ENCODE assay signal across 14 cellular contexts in the genomic region with DNA sequence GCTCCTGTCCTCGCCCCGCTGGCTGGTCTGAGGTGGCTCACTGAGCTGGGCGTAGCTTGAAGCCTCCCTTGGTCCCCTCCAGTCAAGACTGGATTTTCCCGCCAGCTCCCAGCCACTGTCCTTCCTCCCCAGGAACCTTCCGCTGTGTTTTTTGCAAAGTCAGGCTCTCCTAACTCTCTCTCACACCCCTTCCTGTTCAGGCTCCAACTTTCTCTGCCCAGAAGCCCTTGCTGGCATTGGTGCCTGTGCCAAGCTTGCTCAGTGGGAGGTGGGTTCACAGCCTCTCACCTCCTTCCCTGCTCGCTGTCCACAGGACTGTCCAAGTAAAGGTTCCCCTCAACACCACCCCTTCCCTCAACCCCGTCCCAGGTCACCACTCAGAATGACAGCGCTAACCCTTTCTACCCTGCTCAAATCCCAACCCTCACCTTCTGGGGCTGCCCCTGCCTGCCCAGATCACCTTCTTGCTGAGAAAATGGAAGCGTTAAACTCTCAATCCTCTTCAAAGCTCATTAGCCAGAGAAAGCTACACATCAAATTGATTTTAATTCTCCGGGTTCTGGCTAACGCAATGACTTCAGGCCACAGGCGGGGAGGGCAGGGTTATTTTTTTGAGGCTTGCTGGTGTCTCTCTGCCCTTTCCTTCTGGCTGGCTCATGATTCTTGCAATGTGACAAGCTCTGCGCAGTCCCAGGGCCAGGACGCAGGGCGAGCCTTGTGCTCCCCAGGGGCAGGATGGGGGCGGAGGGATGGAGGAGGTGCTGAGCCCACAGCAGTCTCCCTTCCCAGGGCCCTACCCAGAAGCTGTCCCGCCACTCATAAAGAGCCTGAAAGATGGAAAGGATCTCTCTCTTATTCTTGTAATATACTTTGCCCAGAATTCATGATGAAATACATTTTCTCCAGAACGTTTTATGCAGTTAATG.
A peak's percentile ranks its signal among the peaks of the same experiment; 100 is the strongest.
DNase-seq lines count a peak whose midpoint lies in the region; ATAC-seq and TF ChIP-seq lines count a peak whose summit lies in the region.
"Had no signal": no experiment of that assay in that cellular context is flagged by ENCODE, and none has a peak within 500 bp of the region (broad histone marks: within the 10 kb centered on the region; RNA-seq: fewer than 3 reads in every experiment).

No MANE protein-coding gene starts in this region.

- H3K9ac ChIP-seq in mammary epithelial cell (ENCODE audit: insufficient read depth, low read length) = no peak overlapping the region
- peak overlapping the region; percentile 17 to 78 (median 57) for H3K9ac ChIP-seq in skeletal muscle tissue (ENCODE audit: low read depth in 1 of 3, low read length in 3 of 3)

- dilution Hi-C loops in mammary epithelial cell (cut with HindIII; ENCODE audit: low sequenced_read_pairs) = no loop called here

- ATAC-seq in HG03521 (IDR thresholded peaks at IDR 0.05; ENCODE audit: unreplicated experiment) = no peak

- CTCF ChIA-PET in mammary epithelial cell (lab: Charles Lee; ENCODE audit: low non-redundant PET) = no interaction called here

- DNase-seq in GM03348 (ENCODE audit: low spot score) (peak; percentile 47), mammary epithelial cell (no peak), pons (ENCODE audit: low spot score) (no peak), germinal center (ENCODE audit: low spot score) (no peak), NCI-H748 treated with DMSO at 0.1 percent for 48 hours (lab: John Stamatoyannopoulos, UW) (no peak)
- DNase-seq: AML-193; cortex of kidney; NCI-H1092 treated with DMSO at 0.1 percent for 48 hours; NCI-H524 treated with DMSO at 0.1 percent for 48 hours; stimulated activated CD4-positive, alpha-beta T cell treated with anti-CD3 and anti-CD28 coated beads, Interleukin-15, amount 100 ng/mL, for 24 hours had no signal

- intact Hi-C loops in mammary epithelial cell (cut with micrococcal nuclease) = no loop called here

- H3K4me1 ChIP-seq in mammary epithelial cell (ENCODE audit: insufficient read depth, low read length) (peaks cover 24% of the 10 kb centered on the region), skeletal muscle tissue (ENCODE audit: control insufficient read depth in 3 of 3, insufficient read depth in 3 of 3, low read length in 3 of 3) (peaks cover 31 to 39% (median 35%) of the 10 kb centered on the region in 3 donors)

- H3K36me3 ChIP-seq in mammary epithelial cell (ENCODE audit: insufficient read depth, low read length) (no peaks in the 10 kb centered on the region), skeletal muscle tissue (ENCODE audit: control insufficient read depth in 3 of 3, insufficient read depth in 3 of 3, low read length in 3 of 3) (no peaks in the 10 kb centered on the region)

- no peaks in the 10 kb centered on the region for H3K27me3 ChIP-seq in mammary epithelial cell (ENCODE audit: insufficient read depth, low read length)
- no peaks in the 10 kb centered on the region for H3K27me3 ChIP-seq in layer of hippocampus (ENCODE audit: control insufficient read depth, insufficient read depth, low read length)
- H3K27me3 ChIP-seq in skeletal muscle tissue (ENCODE audit: control insufficient read depth in 3 of 3, insufficient read depth in 3 of 3, low read length in 3 of 3) = no peaks in the 10 kb centered on the region

- TF ChIP-seq CTCF in mammary epithelial cell (conservative IDR thresholded peaks at IDR 0.05 in 1 of 2, IDR thresholded peaks at IDR 0.05 in 1 of 2; ENCODE audit: extremely low read depth in 1 of 2, insufficient read depth in 1 of 2, low read depth in 1 of 2, low read length in 2 of 2) = no peak

- H2AFZ ChIP-seq in mammary epithelial cell (ENCODE audit: low read depth, low read length) = peak overlapping the region; percentile 74

- no peaks in the 10 kb centered on the region for H3K79me2 ChIP-seq in mammary epithelial cell (ENCODE audit: insufficient read depth, low read length)

- H3K4me3 ChIP-seq in mammary epithelial cell (replicated peaks in 1 of 3; ENCODE audit: insufficient read depth in 1 of 3, low read depth in 2 of 3, low read length in 3 of 3) (no peak overlapping the region), skeletal muscle tissue (ENCODE audit: low read length in 3 of 3) (peak overlapping the region in 1 of 3 donors; percentile 29)
- H3K4me3 ChIP-seq: SK-N-MC had no signal

- no peaks in the 10 kb centered on the region for H4K20me1 ChIP-seq in mammary epithelial cell (ENCODE audit: insufficient read depth, low read length)

- H3K9me3 ChIP-seq in mammary epithelial cell (replicated peaks; ENCODE audit: insufficient read depth, low read length) (no peaks in the 10 kb centered on the region), skeletal muscle tissue (ENCODE audit: control insufficient read depth in 3 of 3, low read length in 3 of 3) (no peaks in the 10 kb centered on the region)

- WGBS in mammary epithelial cell (ENCODE audit: low coverage, missing lambda C conversion rate) = 92% methylated on average over 12 of the region's 18 CpGs

- peak overlapping the region; percentile 51 for H3K4me2 ChIP-seq in mammary epithelial cell (ENCODE audit: insufficient read depth, low read depth, low read length)

- no TSS peak for BruUV-seq in mammary epithelial cell (replicated peaks; lab: Mats Ljungman, UMichigan)

- H3K27ac ChIP-seq in mammary epithelial cell (ENCODE audit: insufficient read depth, low read depth, low read length) (peak overlapping the region; percentile 25), layer of hippocampus (ENCODE audit: low read depth, low read length) (peak overlapping the region; percentile 50), skeletal muscle tissue (ENCODE audit: low read depth, low read length) (peak overlapping the region; percentile 88)
- H3K27ac ChIP-seq: SK-N-MC had no signal

- in situ Hi-C loops in mammary epithelial cell (cut with MboI; ENCODE audit: low sequenced_read_pairs in 2 of 2) = no loop called here

Comparison
In these comparisons a context has a peak if more than half of its experiments do, and no peak if none do; other contexts are left out.
1. H3K27ac ChIP-seq: peak in every context shown above with its lines; median percentile 88 in skeletal muscle tissue; 50 in layer of hippocampus; 25 in mammary epithelial cell.